ENCODE assay signal across 22 cellular contexts in the genomic region with DNA sequence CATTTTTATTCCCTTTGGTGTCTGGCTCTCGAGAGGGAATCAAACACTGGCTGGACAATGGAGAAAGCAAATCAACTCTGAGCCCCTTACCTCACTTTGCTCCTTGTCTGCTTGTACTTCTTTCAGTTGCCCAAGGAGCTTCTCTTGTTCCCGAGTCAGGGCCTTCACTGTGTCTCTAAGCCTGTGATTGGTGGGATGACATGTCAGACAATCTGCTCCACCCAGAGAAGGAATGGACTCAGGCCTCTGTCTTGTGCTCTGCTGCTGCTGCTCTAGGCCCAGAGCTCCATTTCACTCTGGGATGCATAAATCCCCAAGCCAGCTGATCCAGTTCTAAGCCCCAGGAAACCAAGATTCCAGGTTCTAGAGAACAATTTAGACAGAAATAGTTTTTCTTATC. TPM values are rescaled to one million over a fixed set of nuclear protein-coding genes. Genes with fewer than 3 reads are reported as not detected.
"Had no signal": no experiment of that assay in that cellular context is flagged by ENCODE, and none has a peak within 500 bp of the region (broad histone marks: within the 10 kb centered on the region; RNA-seq: fewer than 3 reads in every experiment).

No MANE protein-coding gene starts in this region.

- H3K9me3 ChIP-seq: lower lobe of right lung, ovary, right lobe of liver, spleen, upper lobe of left lung had no signal

- H3K4me1 ChIP-seq: lower lobe of right lung, right lobe of liver, spleen, upper lobe of left lung had no signal

- ATAC-seq: left colon; lower lobe of right lung; right lobe of liver; stimulated activated naive CD8-positive, alpha-beta T cell treated with anti-CD3 and anti-CD28 coated beads, Interleukin-15, amount 100 ng/mL, for 72 hours had no signal

- H3K27ac Mint-ChIP-seq: activated CD4-positive, alpha-beta T cell treated with anti-CD3 and anti-CD28 coated beads, Interleukin-2, amount 10 ng/mL, durations not matched to agents 7 days and 5 days; activated naive CD8-positive, alpha-beta T cell treated with anti-CD3 and anti-CD28 coated beads for 36 hours; dendritic cell treated with granulocyte-macrophage colony-stimulating factor and Interleukin-4, amounts not matched to agents 40 ng/mL and 50 ng/mL, for 4 days; T-helper 2 cell treated with Interferon-gamma antibody and Interleukin-4, amounts not matched to agents 5 μg/mL and 100 μg/mL, for 36 hours had no signal

- H3K36me3 Mint-ChIP-seq: activated naive CD8-positive, alpha-beta T cell treated with anti-CD3 and anti-CD28 coated beads for 36 hours had no signal

- H3K4me3 ChIP-seq: lower lobe of right lung, ovary, right lobe of liver, spleen, upper lobe of left lung had no signal

- DNase-seq: activated CD4-positive, alpha-beta T cell treated with anti-CD3 and anti-CD28 coated beads, Interleukin-2, amount 10 ng/mL, durations not matched to agents 7 days and 5 days; activated CD4-positive, CD25-positive, alpha-beta regulatory T cell; activated CD8-positive, alpha-beta memory T cell treated with anti-CD3 and anti-CD28 coated beads, Interleukin-2, amount 50 U/mL, for 48 hours; activated naive CD8-positive, alpha-beta T cell treated with anti-CD3 and anti-CD28 coated beads for 36 hours; anterior cingulate cortex; effector memory CD4-positive, alpha-beta T cell; glutamatergic neuron; left colon; lower lobe of right lung; midbrain; ovary; right lobe of liver; stimulated activated naive CD8-positive, alpha-beta T cell treated with anti-CD3 and anti-CD28 coated beads, Interleukin-15, amount 100 ng/mL, for 72 hours; upper lobe of left lung had no signal

- H3K36me3 ChIP-seq: ovary had no signal

- H3K27me3 Mint-ChIP-seq: activated CD4-positive, alpha-beta T cell treated with anti-CD3 and anti-CD28 coated beads, Interleukin-2, amount 10 ng/mL, durations not matched to agents 7 days and 5 days; activated naive CD8-positive, alpha-beta T cell treated with anti-CD3 and anti-CD28 coated beads for 36 hours; dendritic cell treated with granulocyte-macrophage colony-stimulating factor and Interleukin-4, amounts not matched to agents 40 ng/mL and 50 ng/mL, for 4 days; stimulated activated naive CD8-positive, alpha-beta T cell treated with anti-CD3 and anti-CD28 coated beads, Interleukin-15, amount 100 ng/mL, for 72 hours had no signal

- H3K4me3 Mint-ChIP-seq: activated CD4-positive, alpha-beta T cell treated with anti-CD3 and anti-CD28 coated beads, Interleukin-2, amount 10 ng/mL, durations not matched to agents 7 days and 5 days; activated naive CD8-positive, alpha-beta T cell treated with anti-CD3 and anti-CD28 coated beads for 36 hours; dendritic cell treated with granulocyte-macrophage colony-stimulating factor and Interleukin-4, amounts not matched to agents 40 ng/mL and 50 ng/mL, for 4 days; neural crest cell; stimulated activated naive CD8-positive, alpha-beta T cell treated with anti-CD3 and anti-CD28 coated beads, Interleukin-15, amount 100 ng/mL, for 72 hours; T-helper 2 cell treated with Interferon-gamma antibody and Interleukin-4, amounts not matched to agents 5 μg/mL and 100 μg/mL, for 36 hours had no signal

- H3K27ac ChIP-seq: lower lobe of right lung, ovary, right lobe of liver, spleen, upper lobe of left lung had no signal

- H3K9me3 Mint-ChIP-seq: activated CD4-positive, alpha-beta T cell treated with anti-CD3 and anti-CD28 coated beads, Interleukin-2, amount 10 ng/mL, durations not matched to agents 7 days and 5 days; activated naive CD8-positive, alpha-beta T cell treated with anti-CD3 and anti-CD28 coated beads for 36 hours; dendritic cell treated with granulocyte-macrophage colony-stimulating factor and Interleukin-4, amounts not matched to agents 40 ng/mL and 50 ng/mL, for 4 days; neural crest cell; stimulated activated naive CD8-positive, alpha-beta T cell treated with anti-CD3 and anti-CD28 coated beads, Interleukin-15, amount 100 ng/mL, for 72 hours; T-helper 2 cell treated with Interferon-gamma antibody and Interleukin-4, amounts not matched to agents 5 μg/mL and 100 μg/mL, for 36 hours had no signal

- H3K27me3 ChIP-seq: ovary, right lobe of liver, spleen, upper lobe of left lung had no signal

- H3K4me1 Mint-ChIP-seq: neural crest cell had no signal

RNA-seq across cellular contexts. Expression of gene CISTR, which starts 32.1 kb away (rescaled TPM):
- total RNA-seq: activated CD4-positive, alpha-beta T cell treated with anti-CD3 and anti-CD28 coated beads, Interleukin-2, amount 10 ng/mL, durations not matched to agents 7 days and 5 days; activated naive CD8-positive, alpha-beta T cell treated with anti-CD3 and anti-CD28 coated beads for 36 hours; fibroblast of villous mesenchyme; left colon; lower lobe of right lung; myocyte; ovary; pulmonary artery endothelial cell; right lobe of liver; spleen; temporal lobe; upper lobe of left lung had no signal
